34 cellular contexts compared by ENCODE assay signal in the genomic region with DNA sequence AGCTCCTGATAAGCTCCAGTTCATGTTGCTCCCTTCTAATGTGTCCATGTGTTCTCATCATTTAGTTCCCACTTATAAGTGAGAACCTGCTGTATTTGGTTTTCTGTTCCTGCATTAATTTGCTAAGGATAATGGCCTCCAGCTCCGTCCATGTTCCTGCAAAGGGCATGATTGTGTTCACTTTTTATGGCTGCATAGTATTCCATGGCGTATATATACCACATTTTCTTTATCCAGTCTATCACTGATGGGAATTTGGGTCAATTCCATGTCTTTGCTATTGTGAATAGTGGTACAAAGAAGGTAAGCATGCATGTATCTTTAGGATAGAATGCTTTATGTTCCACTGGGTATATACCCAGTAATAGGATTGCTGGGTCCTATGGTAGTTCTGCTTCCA.
"Had no signal": no experiment of that assay in that cellular context is flagged by ENCODE, and none has a peak within 500 bp of the region (broad histone marks: within the 10 kb centered on the region; RNA-seq: fewer than 3 reads in every experiment).

No MANE protein-coding gene starts in this region.

- DNase-seq: Karpas-422, Kasumi-1, MG63, MM.1S, MV-4-11, NCI-H1048, NCI-H1092, NCI-H1092 treated with DMSO at 0.1 percent for 48 hours, NCI-H1105, NCI-H1105 treated with DMSO at 0.1 percent for 48 hours, NCI-H1417, NCI-H1417 treated with DMSO at 0.1 percent for 48 hours, NCI-H1436, NCI-H1436 treated with DMSO at 0.1 percent for 48 hours, NCI-H146, NCI-H1694, NCI-H1694 treated with DMSO at 0.1 percent for 48 hours, NCI-H187, NCI-H187 treated with DMSO at 0.1 percent for 48 hours, NCI-H1930, NCI-H2029, NCI-H2029 treated with DMSO at 0.1 percent for 48 hours, NCI-H2081, NCI-H2081 treated with DMSO at 0.1 percent for 48 hours, NCI-H2107, NCI-H2171, NCI-H2171 treated with DMSO at 0.1 percent for 48 hours, NCI-H2227 treated with DMSO at 0.1 percent for 48 hours, NCI-H226, NCI-H345, NCI-H446, NCI-H446 treated with DMSO at 0.1 percent for 48 hours, NCI-H510A, NCI-H510A treated with DMSO at 0.1 percent for 48 hours had no signal

- H3K4me3 ChIP-seq: MG63 had no signal

- H3K36me3 ChIP-seq: MG63 had no signal

- H3K27me3 ChIP-seq: MG63 had no signal

- H3K9me3 ChIP-seq: MG63 had no signal
